In the genomic region with DNA sequence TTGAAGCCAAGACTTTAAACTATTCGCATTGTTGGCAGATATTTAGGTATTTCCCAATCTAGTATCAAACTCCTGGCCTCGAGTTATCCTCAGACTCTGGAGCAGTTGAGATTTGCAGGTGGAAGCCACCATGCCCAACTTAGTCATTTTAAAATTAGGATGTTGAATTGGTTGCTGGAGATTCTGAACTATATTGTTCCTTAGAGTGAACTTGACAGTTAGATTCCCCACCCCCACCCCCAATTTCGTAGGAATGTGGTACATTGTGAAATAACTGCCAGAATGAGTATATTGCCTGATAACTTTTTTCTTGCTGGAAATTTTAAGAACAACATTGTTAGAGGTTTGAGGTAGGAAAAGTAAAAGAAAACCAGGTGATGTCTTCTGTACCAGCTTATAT, we compare ENCODE assay signal across 1 cellular context.
TF ChIP-seq lines count a peak whose summit lies in the region.

No MANE protein-coding gene starts in this region.

TF ChIP-seq in GM23338, 12 proteins besides CTCF, POLR2A, EP300 and RAD21 (continued from another document):
- TF ChIP-seq, protein P1, sequence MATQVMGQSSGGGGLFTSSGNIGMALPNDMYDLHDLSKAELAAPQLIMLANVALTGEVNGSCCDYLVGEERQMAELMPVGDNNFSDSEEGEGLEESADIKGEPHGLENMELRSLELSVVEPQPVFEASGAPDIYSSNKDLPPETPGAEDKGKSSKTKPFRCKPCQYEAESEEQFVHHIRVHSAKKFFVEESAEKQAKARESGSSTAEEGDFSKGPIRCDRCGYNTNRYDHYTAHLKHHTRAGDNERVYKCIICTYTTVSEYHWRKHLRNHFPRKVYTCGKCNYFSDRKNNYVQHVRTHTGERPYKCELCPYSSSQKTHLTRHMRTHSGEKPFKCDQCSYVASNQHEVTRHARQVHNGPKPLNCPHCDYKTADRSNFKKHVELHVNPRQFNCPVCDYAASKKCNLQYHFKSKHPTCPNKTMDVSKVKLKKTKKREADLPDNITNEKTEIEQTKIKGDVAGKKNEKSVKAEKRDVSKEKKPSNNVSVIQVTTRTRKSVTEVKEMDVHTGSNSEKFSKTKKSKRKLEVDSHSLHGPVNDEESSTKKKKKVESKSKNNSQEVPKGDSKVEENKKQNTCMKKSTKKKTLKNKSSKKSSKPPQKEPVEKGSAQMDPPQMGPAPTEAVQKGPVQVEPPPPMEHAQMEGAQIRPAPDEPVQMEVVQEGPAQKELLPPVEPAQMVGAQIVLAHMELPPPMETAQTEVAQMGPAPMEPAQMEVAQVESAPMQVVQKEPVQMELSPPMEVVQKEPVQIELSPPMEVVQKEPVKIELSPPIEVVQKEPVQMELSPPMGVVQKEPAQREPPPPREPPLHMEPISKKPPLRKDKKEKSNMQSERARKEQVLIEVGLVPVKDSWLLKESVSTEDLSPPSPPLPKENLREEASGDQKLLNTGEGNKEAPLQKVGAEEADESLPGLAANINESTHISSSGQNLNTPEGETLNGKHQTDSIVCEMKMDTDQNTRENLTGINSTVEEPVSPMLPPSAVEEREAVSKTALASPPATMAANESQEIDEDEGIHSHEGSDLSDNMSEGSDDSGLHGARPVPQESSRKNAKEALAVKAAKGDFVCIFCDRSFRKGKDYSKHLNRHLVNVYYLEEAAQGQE (IDR thresholded peaks at IDR 0.05; ENCODE audit: unreplicated experiment): no peak
- no peak for TF ChIP-seq NANOG (IDR thresholded peaks at IDR 0.05; ENCODE audit: borderline replicate concordance)
- no peak for TF ChIP-seq EZH2phosphoT487 (IDR thresholded peaks at IDR 0.05; ENCODE audit: unreplicated experiment)
- TF ChIP-seq STAT1 (IDR thresholded peaks at IDR 0.05; ENCODE audit: unreplicated experiment): no peak
- no peak for TF ChIP-seq EZH2 (IDR thresholded peaks at IDR 0.05; ENCODE audit: low read depth, unreplicated experiment)
- TF ChIP-seq JUNB (IDR thresholded peaks at IDR 0.05; ENCODE audit: unreplicated experiment): no peak
- no peak for TF ChIP-seq CREB1 (CRISPR knock-in tag; IDR thresholded peaks at IDR 0.05; ENCODE audit: low read depth)
- TF ChIP-seq POLR2AphosphoS5 (IDR thresholded peaks at IDR 0.05; ENCODE audit: low read depth): no peak
- TF ChIP-seq ZNF331 (CRISPR knock-in tag; IDR thresholded peaks at IDR 0.05; ENCODE audit: low read depth): no peak
